13 cellular contexts compared by ENCODE assay signal in the genomic region with DNA sequence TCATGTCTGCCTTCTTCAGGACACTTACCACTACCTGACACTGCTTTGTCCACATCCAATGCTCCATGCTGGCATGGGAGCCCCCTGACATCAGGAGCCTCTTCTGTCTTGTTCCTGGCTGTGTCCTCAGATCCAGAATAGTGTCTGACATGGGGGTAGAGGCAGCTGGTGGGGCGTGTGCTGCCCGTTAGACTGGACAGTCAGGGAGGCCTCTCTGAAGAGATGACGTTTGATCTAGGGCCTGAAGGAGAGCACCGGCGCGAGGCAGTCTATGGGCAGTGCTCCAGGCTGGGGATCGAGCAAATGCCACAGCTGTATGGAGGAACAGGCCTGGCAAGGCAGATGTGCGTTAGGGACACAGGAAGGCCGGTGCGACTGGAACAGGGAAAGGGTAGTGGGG. TPM values are rescaled to one million over a fixed set of nuclear protein-coding genes. Genes with fewer than 3 reads are reported as not detected.
DNase-seq lines count a peak whose midpoint lies in the region; ATAC-seq and TF ChIP-seq lines count a peak whose summit lies in the region.
"Had no signal": no experiment of that assay in that cellular context is flagged by ENCODE, and none has a peak within 500 bp of the region (broad histone marks: within the 10 kb centered on the region; RNA-seq: fewer than 3 reads in every experiment).

No MANE protein-coding gene starts in this region.

- H3K4me3 Mint-ChIP-seq in CD4-positive, CD25-positive, alpha-beta regulatory T cell = peak overlapping the region in 3 of 4 donors; percentile 1 to 80 (median 80)
- peak overlapping the region; percentile 56 for H3K4me3 Mint-ChIP-seq in T-helper 17 cell
- no peak overlapping the region for H3K4me3 Mint-ChIP-seq in progenitor cell of endocrine pancreas (ENCODE audit: low read depth)

- DNase-seq in CD4-positive, CD25-positive, alpha-beta regulatory T cell = no peak
- DNase-seq in T-helper 17 cell (no peak), left cardiac atrium (no peak), progenitor cell of endocrine pancreas (ENCODE audit: low spot score, unreplicated experiment) (no peak), 8988T (no peak), ecto neural progenitor cell (ENCODE audit: low spot score) (no peak)
- DNase-seq in NK-92 treated with Interleukin-12 subunit alpha and Interleukin-12 subunit beta, amount 100 ng/mL, for 24 hours (lab: John Stamatoyannopoulos, UW) = no peak
- DNase-seq: kidney glomerular epithelial cell, OCI-M1, posterior cingulate gyrus, T-helper 9 cell had no signal

- ATAC-seq in CD4-positive, CD25-positive, alpha-beta regulatory T cell (ENCODE audit: low read depth in 2 of 2) = no peak
- ATAC-seq in T-helper 17 cell (no peak), left cardiac atrium (peak; percentile 9 to 50), HG03280 (IDR thresholded peaks at IDR 0.05; ENCODE audit: unreplicated experiment) (no peak)

- no peaks in the 10 kb centered on the region for H3K27me3 Mint-ChIP-seq in CD4-positive, CD25-positive, alpha-beta regulatory T cell
- H3K27me3 Mint-ChIP-seq in T-helper 17 cell = no peaks in the 10 kb centered on the region
- H3K27me3 Mint-ChIP-seq in progenitor cell of endocrine pancreas = no peaks in the 10 kb centered on the region
- H3K27me3 Mint-ChIP-seq: IgD-negative memory B cell had no signal

- peaks cover 5 to 69% (median 39%) of the 10 kb centered on the region in 4 donors for H3K4me1 Mint-ChIP-seq in CD4-positive, CD25-positive, alpha-beta regulatory T cell
- H3K4me1 Mint-ChIP-seq in T-helper 17 cell (peaks cover 42% of the 10 kb centered on the region), progenitor cell of endocrine pancreas (ENCODE audit: low read depth) (peaks cover 25% of the 10 kb centered on the region)

- H3K36me3 Mint-ChIP-seq in CD4-positive, CD25-positive, alpha-beta regulatory T cell = peaks cover 3% of the 10 kb centered on the region
- H3K36me3 Mint-ChIP-seq in T-helper 17 cell (ENCODE audit: low read depth) (no peaks in the 10 kb centered on the region), progenitor cell of endocrine pancreas (ENCODE audit: insufficient read depth) (no peaks in the 10 kb centered on the region)

- no peaks in the 10 kb centered on the region for H3K9me3 Mint-ChIP-seq in CD4-positive, CD25-positive, alpha-beta regulatory T cell
- no peaks in the 10 kb centered on the region for H3K9me3 Mint-ChIP-seq in progenitor cell of endocrine pancreas (ENCODE audit: low read depth)
- H3K9me3 Mint-ChIP-seq: IgD-negative memory B cell had no signal

- no peaks in the 10 kb centered on the region for H3K36me3 ChIP-seq in CD4-positive, CD25-positive, alpha-beta regulatory T cell (ENCODE audit: control insufficient read depth, insufficient read depth, low read length)

- no peaks in the 10 kb centered on the region for H3K27me3 ChIP-seq in CD4-positive, CD25-positive, alpha-beta regulatory T cell (ENCODE audit: control insufficient read depth, insufficient read depth, low read length)

- H3K4me3 ChIP-seq in CD4-positive, CD25-positive, alpha-beta regulatory T cell (ENCODE audit: low read depth, low read length) = no peak overlapping the region

- intact Hi-C loops in left cardiac atrium (cut with DNase I) = no loop called here

- H3K27ac ChIP-seq in CD4-positive, CD25-positive, alpha-beta regulatory T cell (ENCODE audit: insufficient read depth, low read length, poor library complexity, severe bottlenecking) = no peak overlapping the region

- peak overlapping the region; percentile 60 to 99 (median 98) for H3K27ac Mint-ChIP-seq in CD4-positive, CD25-positive, alpha-beta regulatory T cell
- H3K27ac Mint-ChIP-seq in T-helper 17 cell (peak overlapping the region; percentile 99), progenitor cell of endocrine pancreas (peak overlapping the region; percentile 5)

- no peak for TF ChIP-seq CTCF in progenitor cell of endocrine pancreas (IDR thresholded peaks at IDR 0.05; ENCODE audit: unreplicated experiment)

- H3K9me3 ChIP-seq in CD4-positive, CD25-positive, alpha-beta regulatory T cell (ENCODE audit: control insufficient read depth in 2 of 2, low read length in 2 of 2) = no peaks in the 10 kb centered on the region
- H3K9me3 ChIP-seq in T-helper 17 cell (ENCODE audit: control insufficient read depth, low read length, poor library complexity, severe bottlenecking) = no peaks in the 10 kb centered on the region

- peaks cover 36% of the 10 kb centered on the region for H3K4me1 ChIP-seq in CD4-positive, CD25-positive, alpha-beta regulatory T cell (ENCODE audit: control insufficient read depth, insufficient read depth, low read length, poor library complexity, severe bottlenecking)

RNA-seq across cellular contexts. Expression of gene SLC9A1, which starts 16.6 kb away (rescaled TPM):
- total RNA-seq in CD4-positive, CD25-positive, alpha-beta regulatory T cell = 32.3 TPM
- 1 to 10 TPM; 5.4 to 8.7 (median 7.0) TPM for polyA plus RNA-seq in CD4-positive, CD25-positive, alpha-beta regulatory T cell
- 10 to 100 TPM; 21.4 to 30.4 TPM for total RNA-seq in T-helper 17 cell
- total RNA-seq in left cardiac atrium = 10 to 100 TPM; 17.4 to 37.3 TPM
- total RNA-seq in progenitor cell of endocrine pancreas = 19.6 and 23.3 TPM in 2 replicates

Comparison
In these comparisons a context has a peak if more than half of its experiments do, and no peak if none do; other contexts are left out.
1. ATAC-seq: peak in left cardiac atrium (2 of 2); none in CD4-positive, CD25-positive, alpha-beta regulatory T cell (0 of 2), T-helper 17 cell (single experiment) and HG03280 (single experiment).
2. H3K27ac Mint-ChIP-seq: peak in every context shown above with its lines; median percentile 99 in T-helper 17 cell; 98 in CD4-positive, CD25-positive, alpha-beta regulatory T cell; 5 in progenitor cell of endocrine pancreas.